Comparison of ENCODE assay signal across 9 cellular contexts in the genomic region with DNA sequence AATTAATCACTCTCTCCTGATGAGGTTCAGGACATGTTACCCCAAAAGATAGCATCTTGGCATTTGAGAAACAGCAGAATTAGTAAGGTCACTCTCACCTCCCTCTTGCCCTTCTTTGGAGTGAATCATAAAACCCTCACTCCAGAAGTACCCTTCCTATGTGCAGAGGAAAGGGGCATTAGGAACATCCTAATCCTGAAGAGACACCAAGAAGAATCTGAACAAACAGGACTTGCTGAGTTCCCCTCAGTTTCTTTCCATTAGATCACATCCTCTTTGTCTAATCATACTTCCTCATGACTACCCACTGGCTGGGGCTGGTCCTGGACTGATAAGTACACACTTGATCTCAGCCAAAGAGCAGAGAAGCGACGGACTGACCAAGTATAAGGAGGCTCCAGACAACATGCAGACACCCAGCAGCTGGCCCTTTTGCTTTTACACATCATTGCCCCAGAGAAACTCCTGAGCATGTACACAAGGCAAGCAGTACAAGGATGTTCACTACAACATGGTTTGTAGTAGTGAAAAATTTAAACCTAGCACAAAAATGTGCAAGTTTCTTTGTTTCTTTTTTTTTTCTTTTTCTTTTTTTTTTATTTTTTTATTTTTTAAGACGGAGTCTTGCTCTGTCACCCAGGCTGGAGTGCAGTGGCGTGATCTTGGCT. TPM values are rescaled to one million over a fixed set of nuclear protein-coding genes. Genes with fewer than 3 reads are reported as not detected.
A peak's percentile ranks its signal among the peaks of the same experiment; 100 is the strongest.
DNase-seq lines count a peak whose midpoint lies in the region; ATAC-seq and TF ChIP-seq lines count a peak whose summit lies in the region.
"Had no signal": no experiment of that assay in that cellular context is flagged by ENCODE, and none has a peak within 500 bp of the region (broad histone marks: within the 10 kb centered on the region; RNA-seq: fewer than 3 reads in every experiment).

No MANE protein-coding gene starts in this region.

- H3K4me3 ChIP-seq in neural progenitor cell, result no peak overlapping the region
- H3K4me3 ChIP-seq: SK-N-MC had no signal

- H3K36me3 ChIP-seq in neural progenitor cell, result no peaks in the 10 kb centered on the region

- H3K4me3 Mint-ChIP-seq in activated CD4-positive, alpha-beta T cell treated with anti-CD3 and anti-CD28 coated beads for 36 hours, result no peak overlapping the region
- no peak overlapping the region for H3K4me3 Mint-ChIP-seq in activated naive CD8-positive, alpha-beta T cell treated with anti-CD3 and anti-CD28 coated beads, Interleukin-2, amount 10 ng/mL, durations not matched to agents 7 days and 5 days
- H3K4me3 Mint-ChIP-seq in memory B cell (peak overlapping the region; percentile 1), neural progenitor cell (no peak overlapping the region)
- H3K4me3 Mint-ChIP-seq in effector memory CD8-positive, alpha-beta T cell, result no peak overlapping the region

- no peaks in the 10 kb centered on the region for H3K27me3 ChIP-seq in neural progenitor cell

- no peaks in the 10 kb centered on the region for H3K36me3 Mint-ChIP-seq in activated CD4-positive, alpha-beta T cell treated with anti-CD3 and anti-CD28 coated beads for 36 hours (ENCODE audit: low read depth)
- peaks cover 2% of the 10 kb centered on the region for H3K36me3 Mint-ChIP-seq in activated naive CD8-positive, alpha-beta T cell treated with anti-CD3 and anti-CD28 coated beads, Interleukin-2, amount 10 ng/mL, durations not matched to agents 7 days and 5 days
- H3K36me3 Mint-ChIP-seq in memory B cell, result no peaks in the 10 kb centered on the region
- no peaks in the 10 kb centered on the region for H3K36me3 Mint-ChIP-seq in effector memory CD8-positive, alpha-beta T cell (ENCODE audit: insufficient read depth)
- H3K36me3 Mint-ChIP-seq in neural progenitor cell, result no peaks in the 10 kb centered on the region

- no peak overlapping the region for H3K4me2 ChIP-seq in neural progenitor cell

- no peaks in the 10 kb centered on the region for H3K9me3 Mint-ChIP-seq in activated CD4-positive, alpha-beta T cell treated with anti-CD3 and anti-CD28 coated beads for 36 hours (ENCODE audit: low read depth)
- peaks cover 4% of the 10 kb centered on the region for H3K9me3 Mint-ChIP-seq in activated naive CD8-positive, alpha-beta T cell treated with anti-CD3 and anti-CD28 coated beads, Interleukin-2, amount 10 ng/mL, durations not matched to agents 7 days and 5 days
- peaks cover 4% of the 10 kb centered on the region for H3K9me3 Mint-ChIP-seq in memory B cell
- no peaks in the 10 kb centered on the region for H3K9me3 Mint-ChIP-seq in effector memory CD8-positive, alpha-beta T cell
- no peaks in the 10 kb centered on the region for H3K9me3 Mint-ChIP-seq in neural progenitor cell

- no peaks in the 10 kb centered on the region for H3K79me2 ChIP-seq in neural progenitor cell (ENCODE audit: low read depth)

- H3K9me3 ChIP-seq in neural progenitor cell (ENCODE audit: low read depth), result no peaks in the 10 kb centered on the region

- no peak overlapping the region for H3K27ac ChIP-seq in neural progenitor cell
- H3K27ac ChIP-seq: SK-N-MC had no signal

- H3F3A ChIP-seq in neural progenitor cell (ENCODE audit: low read depth), result peaks cover 10% of the 10 kb centered on the region

- POLR2A ChIA-PET in activated CD4-positive, alpha-beta T cell treated with anti-CD3 and anti-CD28 coated beads for 36 hours (lab: Charles Lee), result no interaction called here
- POLR2A ChIA-PET in activated naive CD8-positive, alpha-beta T cell treated with anti-CD3 and anti-CD28 coated beads, Interleukin-2, amount 10 ng/mL, durations not matched to agents 7 days and 5 days (lab: Charles Lee), result no interaction called here

- H3K27ac Mint-ChIP-seq in activated CD4-positive, alpha-beta T cell treated with anti-CD3 and anti-CD28 coated beads for 36 hours, result peak overlapping the region; percentile 58
- peak overlapping the region; percentile 9 for H3K27ac Mint-ChIP-seq in activated naive CD8-positive, alpha-beta T cell treated with anti-CD3 and anti-CD28 coated beads, Interleukin-2, amount 10 ng/mL, durations not matched to agents 7 days and 5 days
- H3K27ac Mint-ChIP-seq in memory B cell, result peak overlapping the region; percentile 84
- H3K27ac Mint-ChIP-seq in effector memory CD8-positive, alpha-beta T cell, result no peak overlapping the region
- no peak overlapping the region for H3K27ac Mint-ChIP-seq in neural progenitor cell

- ATAC-seq in activated CD4-positive, alpha-beta T cell treated with anti-CD3 and anti-CD28 coated beads for 36 hours, result peak; percentile 82
- ATAC-seq in HG03342 (IDR thresholded peaks at IDR 0.05; ENCODE audit: unreplicated experiment) (peak; percentile 97), memory B cell (ENCODE audit: low read depth) (peak; percentile 88)
- ATAC-seq in activated naive CD8-positive, alpha-beta T cell treated with anti-CD3 and anti-CD28 coated beads, Interleukin-2, amount 10 ng/mL, durations not matched to agents 7 days and 5 days (ENCODE audit: low read depth), result peak; percentile 56
- no peak for ATAC-seq in effector memory CD8-positive, alpha-beta T cell (replicated peaks)

- no peak overlapping the region for H2AFZ ChIP-seq in neural progenitor cell (replicated peaks)

- intact Hi-C loops in activated CD4-positive, alpha-beta T cell treated with anti-CD3 and anti-CD28 coated beads for 36 hours (cut with DNase I, micrococcal nuclease), result no loop called here

- peak; percentile 28 for DNase-seq in activated CD4-positive, alpha-beta T cell treated with anti-CD3 and anti-CD28 coated beads for 36 hours
- DNase-seq in activated CD4-positive, alpha-beta T cell treated with anti-CD3 and anti-CD28 coated beads, Interleukin-2, amount 50 U/mL, for 48 hours, result no peak
- DNase-seq in activated naive CD8-positive, alpha-beta T cell treated with anti-CD3 and anti-CD28 coated beads, Interleukin-2, amount 10 ng/mL, durations not matched to agents 7 days and 5 days, result no peak
- no peak for DNase-seq in memory B cell (ENCODE audit: low spot score in 2 of 2)
- no peak for DNase-seq in effector memory CD8-positive, alpha-beta T cell
- DNase-seq in neural progenitor cell (ENCODE audit: low spot score), result no peak
- no peak for DNase-seq in SHP77 treated with DMSO at 0.1 percent for 48 hours (lab: John Stamatoyannopoulos, UW)

- peaks cover 3% of the 10 kb centered on the region for H3K27me3 Mint-ChIP-seq in activated CD4-positive, alpha-beta T cell treated with anti-CD3 and anti-CD28 coated beads for 36 hours
- H3K27me3 Mint-ChIP-seq in activated naive CD8-positive, alpha-beta T cell treated with anti-CD3 and anti-CD28 coated beads, Interleukin-2, amount 10 ng/mL, durations not matched to agents 7 days and 5 days, result peaks cover 20% of the 10 kb centered on the region
- H3K27me3 Mint-ChIP-seq in memory B cell (peaks cover 7% of the 10 kb centered on the region), neural progenitor cell (ENCODE audit: insufficient read depth, low read depth) (peaks cover 7% of the 10 kb centered on the region)
- H3K27me3 Mint-ChIP-seq in effector memory CD8-positive, alpha-beta T cell, result peaks cover 28 to 35% of the 10 kb centered on the region in 2 donors

- H4K20me1 ChIP-seq in neural progenitor cell (ENCODE audit: low read depth), result no peaks in the 10 kb centered on the region

- no peak overlapping the region for H3K9ac ChIP-seq in neural progenitor cell

- CTCF ChIA-PET in activated CD4-positive, alpha-beta T cell treated with anti-CD3 and anti-CD28 coated beads for 36 hours (lab: Charles Lee), result interaction anchor here (0.8 kb wide), 1 partner anchor 1054 kb away, joined by 3 read pairs; no protein-coding TSS in a partner anchor

- H3K4me1 ChIP-seq in neural progenitor cell, result peaks cover 10% of the 10 kb centered on the region

- peaks cover 7% of the 10 kb centered on the region for H3K4me1 Mint-ChIP-seq in activated CD4-positive, alpha-beta T cell treated with anti-CD3 and anti-CD28 coated beads for 36 hours
- H3K4me1 Mint-ChIP-seq in activated naive CD8-positive, alpha-beta T cell treated with anti-CD3 and anti-CD28 coated beads, Interleukin-2, amount 10 ng/mL, durations not matched to agents 7 days and 5 days, result peaks cover 9% of the 10 kb centered on the region
- H3K4me1 Mint-ChIP-seq in memory B cell (peaks cover 6% of the 10 kb centered on the region), neural progenitor cell (peaks cover 22% of the 10 kb centered on the region)
- peaks cover 0 to 1% of the 10 kb centered on the region in 2 donors for H3K4me1 Mint-ChIP-seq in effector memory CD8-positive, alpha-beta T cell (ENCODE audit: low read depth in 2 of 2)

- no peak for TF ChIP-seq CTCF in neural progenitor cell (IDR thresholded peaks at IDR 0.05)

RNA-seq across cellular contexts. Expression of a gene that starts 15.0 kb away (rescaled TPM):
- total RNA-seq in activated CD4-positive, alpha-beta T cell treated with anti-CD3 and anti-CD28 coated beads for 36 hours, result 1 to 10 TPM; 1.3 to 1.5 TPM
- 10 to 100 TPM; 14.3 to 16.3 TPM for total RNA-seq in activated naive CD8-positive, alpha-beta T cell treated with anti-CD3 and anti-CD28 coated beads, Interleukin-2, amount 10 ng/mL, durations not matched to agents 7 days and 5 days
- not detected in 2 replicates for total RNA-seq in neural progenitor cell (ENCODE audit: low replicate concordance)

RNA-seq across cellular contexts. Expression of a gene that starts 25.4 kb away (rescaled TPM):
- 10 to 100 TPM; 58.3 to 77.6 TPM for total RNA-seq in activated CD4-positive, alpha-beta T cell treated with anti-CD3 and anti-CD28 coated beads for 36 hours
- total RNA-seq in activated naive CD8-positive, alpha-beta T cell treated with anti-CD3 and anti-CD28 coated beads, Interleukin-2, amount 10 ng/mL, durations not matched to agents 7 days and 5 days, result 10 to 100 TPM; 56.3 to 59.2 TPM
- 43.7 and 48.5 TPM in 2 replicates for total RNA-seq in neural progenitor cell (ENCODE audit: low replicate concordance)

Comparison
In these comparisons a context has a peak if more than half of its experiments do, and no peak if none do; other contexts are left out.
1. H3K27ac Mint-ChIP-seq: peak in activated CD4-positive, alpha-beta T cell treated with anti-CD3 and anti-CD28 coated beads for 36 hours (single experiment), activated naive CD8-positive, alpha-beta T cell treated with anti-CD3 and anti-CD28 coated beads, Interleukin-2, amount 10 ng/mL, durations not matched to agents 7 days and 5 days (single experiment) and memory B cell (single experiment); none in effector memory CD8-positive, alpha-beta T cell (0 of 2) and neural progenitor cell (single experiment).
2. RNA of a gene that starts 15.0 kb away (total RNA-seq): 14.3 to 16.3 TPM in activated naive CD8-positive, alpha-beta T cell treated with anti-CD3 and anti-CD28 coated beads, Interleukin-2, amount 10 ng/mL, durations not matched to agents 7 days and 5 days; 1.3 to 1.5 TPM in activated CD4-positive, alpha-beta T cell treated with anti-CD3 and anti-CD28 coated beads for 36 hours and not detected in neural progenitor cell; every median in the first group is over 4 times any median in the second.